ENCODE assay signal across 18 cellular contexts in the genomic region with DNA sequence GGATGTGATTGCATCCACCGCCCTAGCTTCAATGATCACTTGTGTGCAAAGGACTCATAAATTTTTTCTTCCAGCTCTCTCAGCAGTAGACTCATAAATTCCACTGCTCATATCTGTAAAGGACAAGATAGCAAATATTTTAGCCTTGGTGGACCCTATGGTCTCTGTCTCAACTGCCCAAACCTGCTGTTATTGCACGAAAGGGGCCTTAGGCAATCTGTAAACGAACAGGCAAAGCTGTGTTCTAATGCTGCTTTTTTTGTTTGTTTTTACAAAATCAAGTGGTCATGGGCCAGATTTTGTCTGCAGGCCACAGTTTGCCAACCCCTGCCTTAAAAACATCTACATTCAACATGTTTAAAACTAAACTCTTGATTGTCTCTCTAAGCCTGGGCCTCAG. TPM values are rescaled to one million over a fixed set of nuclear protein-coding genes. Genes with fewer than 3 reads are reported as not detected.
"Had no signal": no experiment of that assay in that cellular context is flagged by ENCODE, and none has a peak within 500 bp of the region (broad histone marks: within the 10 kb centered on the region; RNA-seq: fewer than 3 reads in every experiment).

No MANE protein-coding gene starts in this region.

- H3K4me1 Mint-ChIP-seq: activated CD4-positive, alpha-beta T cell treated with anti-CD3 and anti-CD28 coated beads for 36 hours; activated CD8-positive, alpha-beta memory T cell treated with anti-CD3 and anti-CD28 coated beads, Interleukin-2, amount 10 ng/mL, durations not matched to agents 7 days and 5 days; activated naive CD8-positive, alpha-beta T cell treated with anti-CD3 and anti-CD28 coated beads, Interleukin-2, amount 10 ng/mL, durations not matched to agents 7 days and 5 days; T-cell; WTC11 had no signal

- H3K9me3 ChIP-seq: heart right ventricle, tibial nerve had no signal

- ATAC-seq: activated CD4-positive, alpha-beta T cell treated with anti-CD3 and anti-CD28 coated beads for 36 hours; activated CD8-positive, alpha-beta memory T cell treated with anti-CD3 and anti-CD28 coated beads, Interleukin-2, amount 10 ng/mL, durations not matched to agents 7 days and 5 days; T-cell; WTC11 had no signal

- H3K4me3 ChIP-seq: coronary artery, heart right ventricle, lung, tibial nerve had no signal

- H3K27me3 ChIP-seq: brain microvascular endothelial cell, heart right ventricle, tibial nerve had no signal

- H3K27ac ChIP-seq: brain microvascular endothelial cell, coronary artery had no signal

- H3K9me3 Mint-ChIP-seq: activated naive CD8-positive, alpha-beta T cell treated with anti-CD3 and anti-CD28 coated beads, Interleukin-2, amount 10 ng/mL, durations not matched to agents 7 days and 5 days; stimulated activated naive CD8-positive, alpha-beta T cell treated with anti-CD3 and anti-CD28 coated beads, Interleukin-15, Interleukin-2, amounts not matched to agents 100 ng/mL and 50 ng/mL, for 24 hours; T-cell; WTC11 had no signal

- H3K4me3 Mint-ChIP-seq: activated CD4-positive, alpha-beta T cell treated with anti-CD3 and anti-CD28 coated beads for 36 hours; activated CD8-positive, alpha-beta memory T cell treated with anti-CD3 and anti-CD28 coated beads, Interleukin-2, amount 10 ng/mL, durations not matched to agents 7 days and 5 days; activated naive CD8-positive, alpha-beta T cell treated with anti-CD3 and anti-CD28 coated beads, Interleukin-2, amount 10 ng/mL, durations not matched to agents 7 days and 5 days; stimulated activated naive CD8-positive, alpha-beta T cell treated with anti-CD3 and anti-CD28 coated beads, Interleukin-15, Interleukin-2, amounts not matched to agents 100 ng/mL and 50 ng/mL, for 24 hours; T-cell; WTC11 had no signal

- H3K36me3 Mint-ChIP-seq: activated CD8-positive, alpha-beta memory T cell treated with anti-CD3 and anti-CD28 coated beads, Interleukin-2, amount 10 ng/mL, durations not matched to agents 7 days and 5 days; activated naive CD8-positive, alpha-beta T cell treated with anti-CD3 and anti-CD28 coated beads, Interleukin-2, amount 10 ng/mL, durations not matched to agents 7 days and 5 days; T-cell; WTC11 had no signal

- H3K27ac Mint-ChIP-seq: activated CD4-positive, alpha-beta T cell treated with anti-CD3 and anti-CD28 coated beads for 36 hours; activated CD8-positive, alpha-beta memory T cell treated with anti-CD3 and anti-CD28 coated beads, Interleukin-2, amount 10 ng/mL, durations not matched to agents 7 days and 5 days; activated naive CD8-positive, alpha-beta T cell treated with anti-CD3 and anti-CD28 coated beads, Interleukin-2, amount 10 ng/mL, durations not matched to agents 7 days and 5 days; stimulated activated naive CD8-positive, alpha-beta T cell treated with anti-CD3 and anti-CD28 coated beads, Interleukin-15, Interleukin-2, amounts not matched to agents 100 ng/mL and 50 ng/mL, for 24 hours; T-cell; WTC11 had no signal

- H3K36me3 ChIP-seq: brain microvascular endothelial cell, tibial nerve had no signal

- DNase-seq: activated CD4-positive, alpha-beta T cell treated with anti-CD3 and anti-CD28 coated beads for 36 hours; activated CD4-positive, alpha-beta T cell treated with anti-CD3 and anti-CD28 coated beads, Interleukin-2, amount 50 U/mL, for 48 hours; activated CD8-positive, alpha-beta memory T cell treated with anti-CD3 and anti-CD28 coated beads, Interleukin-2, amount 10 ng/mL, durations not matched to agents 7 days and 5 days; activated naive CD8-positive, alpha-beta T cell treated with anti-CD3 and anti-CD28 coated beads, Interleukin-2, amount 10 ng/mL, durations not matched to agents 7 days and 5 days; aorta; brain microvascular endothelial cell; erythroblast; heart right ventricle; occipital lobe; posterior cingulate gyrus; stimulated activated CD4-positive, alpha-beta T cell treated with anti-CD3 and anti-CD28 coated beads, Interleukin-12 subunit alpha, Interleukin-12 subunit beta, amount 100 ng/mL, for 4 hours; stimulated activated CD4-positive, alpha-beta T cell treated with anti-CD3 and anti-CD28 coated beads, Interleukin-2, amount 100 ng/mL, for 24 hours; T-cell had no signal

RNA-seq across cellular contexts. Expression of a gene that starts 34.1 kb away (rescaled TPM):
- total RNA-seq: activated CD4-positive, alpha-beta T cell treated with anti-CD3 and anti-CD28 coated beads for 36 hours; activated CD8-positive, alpha-beta memory T cell treated with anti-CD3 and anti-CD28 coated beads, Interleukin-2, amount 10 ng/mL, durations not matched to agents 7 days and 5 days; activated naive CD8-positive, alpha-beta T cell treated with anti-CD3 and anti-CD28 coated beads, Interleukin-2, amount 10 ng/mL, durations not matched to agents 7 days and 5 days had no signal
